8 cellular contexts compared by ENCODE assay signal in genomic region chr19:37691881-37692504, GRCh38. TPM values are rescaled to one million over a fixed set of nuclear protein-coding genes. Genes with fewer than 3 reads are reported as not detected.
A peak's percentile ranks its signal among the peaks of the same experiment; 100 is the strongest.
DNase-seq lines count a peak whose midpoint lies in the region; ATAC-seq and TF ChIP-seq lines count a peak whose summit lies in the region.

No MANE protein-coding gene starts in this region.

- peaks cover 0 to 11% of the 10 kb centered on the region in 2 donors for H3K4me1 ChIP-seq in right atrium auricular region
- peaks cover 0 to 7% (median 0%) of the 10 kb centered on the region in 4 donors for H3K4me1 ChIP-seq in tibial artery

- H3K27ac ChIP-seq in angular gyrus (ENCODE audit: low read depth, low read length) (peak overlapping the region; percentile 79), right atrium auricular region (peak overlapping the region; percentile 80 to 82), tibial artery (peak overlapping the region; percentile 82 to 89)

- DNase-seq in AG08395 (ENCODE audit: low spot score): peak; percentile 83
- DNase-seq in HCEC 1CT: peak; percentile 9
- peak; percentile 32 to 87 (median 64) for DNase-seq in T-helper 2 cell
- peak; percentile 83 for DNase-seq in right atrium auricular region (ENCODE audit: low spot score)
- DNase-seq in posterior vena cava (ENCODE audit: low spot score): peak; percentile 95
- peak; percentile 78 to 86 for DNase-seq in tibial artery

- H3K27me3 ChIP-seq in right atrium auricular region: no peaks in the 10 kb centered on the region
- H3K27me3 ChIP-seq in tibial artery: no peaks in the 10 kb centered on the region

- TF ChIP-seq CTCF in right atrium auricular region (IDR thresholded peaks at IDR 0.05): peak in 1 of 2 donors; percentile 41
- no peak for TF ChIP-seq CTCF in tibial artery (IDR thresholded peaks at IDR 0.05)

- ATAC-seq in HG03045 (IDR thresholded peaks at IDR 0.05; ENCODE audit: unreplicated experiment): no peak

- peaks cover 8% of the 10 kb centered on the region for H3K36me3 ChIP-seq in right atrium auricular region
- peaks cover 8 to 18% (median 10%) of the 10 kb centered on the region in 3 donors for H3K36me3 ChIP-seq in tibial artery

- H3K4me3 ChIP-seq in right atrium auricular region (peak overlapping the region; percentile 51 to 67), tibial artery (peak overlapping the region; percentile 67 to 69)

- H3K9me3 ChIP-seq in right atrium auricular region: no peaks in the 10 kb centered on the region
- H3K9me3 ChIP-seq in tibial artery: peaks cover 0 to 7% (median 2%) of the 10 kb centered on the region in 3 donors

- intact Hi-C loops in posterior vena cava (cut with DNase I) (no loop called here), tibial artery (cut with DNase I; ENCODE audit: low total_unique reads) (no loop called here)

RNA-seq across cellular contexts. Expression of gene ZNF607, which starts 27.6 kb away (rescaled TPM):
- total RNA-seq in right atrium auricular region (1 to 10 TPM; 2.0 to 3.7 TPM), posterior vena cava (1 to 10 TPM; 4.8 to 6.1 TPM)

RNA-seq across cellular contexts. Expression of gene ZFP30, which starts 36.7 kb away (rescaled TPM):
- total RNA-seq in right atrium auricular region (1 to 10 TPM; 3.5 to 5.0 TPM), posterior vena cava (10 to 100 TPM; 10.5 to 12.1 TPM)

Comparison
In these comparisons a context has a peak if more than half of its experiments do, and no peak if none do; other contexts are left out.
1. DNase-seq: peak in every context shown above with its lines; median percentile 95 in posterior vena cava; 83 in AG08395; 83 in right atrium auricular region; 82 in tibial artery; 64 in T-helper 2 cell; 9 in HCEC 1CT.